Comparison of ENCODE assay signal across 8 cellular contexts in genomic region chr3:132657869-132658747, GRCh38. TPM values are rescaled to one million over a fixed set of nuclear protein-coding genes. Genes with fewer than 3 reads are reported as not detected.
A peak's percentile ranks its signal among the peaks of the same experiment; 100 is the strongest.
DNase-seq lines count a peak whose midpoint lies in the region; ATAC-seq and TF ChIP-seq lines count a peak whose summit lies in the region.
"Had no signal": no experiment of that assay in that cellular context is flagged by ENCODE, and none has a peak within 500 bp of the region (broad histone marks: within the 10 kb centered on the region; RNA-seq: fewer than 3 reads in every experiment).

No MANE protein-coding gene starts in this region.

- no peaks in the 10 kb centered on the region for H3K36me3 ChIP-seq in GM23338 (ENCODE audit: insufficient read depth)
- no peaks in the 10 kb centered on the region for H3K36me3 ChIP-seq in PC-3 (ENCODE audit: low read depth, low read length)
- H3K36me3 ChIP-seq in esophagus muscularis mucosa = no peaks in the 10 kb centered on the region

- H2AFZ ChIP-seq in GM23338 (no peak overlapping the region), PC-3 (ENCODE audit: low read length) (no peak overlapping the region)

- peak overlapping the region; percentile 98 for H3K4me3 Mint-ChIP-seq in GM23338

- no peak for ATAC-seq in GM23338
- no peak for ATAC-seq in PC-3
- ATAC-seq in HG02588 (IDR thresholded peaks at IDR 0.05; ENCODE audit: unreplicated experiment) = no peak

- no peak for DNase-seq in GM23338 (ENCODE audit: low spot score)
- no peak for DNase-seq in PC-3
- DNase-seq in esophagus muscularis mucosa (ENCODE audit: extremely low spot score) = no peak
- DNase-seq in renal cortical epithelial cell (ENCODE audit: low read depth) = peak; percentile 25
- DNase-seq in activated gamma-delta T cell treated with Interleukin-2 at 50 U/mL for 16 hours = no peak
- no peak for DNase-seq in activated CD4-positive, CD25-positive, alpha-beta regulatory T cell (lab: John Stamatoyannopoulos, UW)
- DNase-seq: posterior cingulate gyrus had no signal

- H4K20me1 ChIP-seq in GM23338 (replicated peaks; ENCODE audit: insufficient read depth) (no peaks in the 10 kb centered on the region), PC-3 (ENCODE audit: low read length) (peaks cover 6% of the 10 kb centered on the region; the same call in 1 of the 2 replicates)

- no peaks in the 10 kb centered on the region for H3F3A ChIP-seq in GM23338 (replicated peaks; ENCODE audit: low read depth)
- H3F3A ChIP-seq in PC-3 (ENCODE audit: low read length, unreplicated experiment) = peaks cover 3% of the 10 kb centered on the region

- no peaks in the 10 kb centered on the region for H3K9me2 ChIP-seq in GM23338 (ENCODE audit: insufficient read depth)
- H3K9me2 ChIP-seq in PC-3 (replicated peaks; ENCODE audit: low read length) = no peaks in the 10 kb centered on the region

- H3K4me1 Mint-ChIP-seq in GM23338 = peaks cover 12% of the 10 kb centered on the region; the same call in 2 of the 3 replicates

- H3K27ac ChIP-seq in GM23338 (ENCODE audit: low read depth) (no peak overlapping the region), PC-3 (ENCODE audit: low read length) (no peak overlapping the region), esophagus muscularis mucosa (replicated peaks in 1 of 4) (peak overlapping the region in 3 of 4 donors; percentile 91 to 96 (median 94))

- TF ChIP-seq CTCF in GM23338 (conservative IDR thresholded peaks at IDR 0.05; ENCODE audit: low read depth in 2 of 2) (no peak), PC-3 (conservative IDR thresholded peaks at IDR 0.05; ENCODE audit: low read depth, low read length) (no peak), esophagus muscularis mucosa (IDR thresholded peaks at IDR 0.05) (no peak)

- H3K4me3 ChIP-seq in GM23338 (peak overlapping the region; percentile 89), PC-3 (ENCODE audit: low read length) (peak overlapping the region; percentile 93), esophagus muscularis mucosa (peak overlapping the region in 2 of 4 donors; percentile 76 to 91)

- 91% methylated on average over 8 of the region's 8 CpGs for WGBS in esophagus muscularis mucosa

- H3K36me3 Mint-ChIP-seq in GM23338 (ENCODE audit: low read depth) = no peaks in the 10 kb centered on the region

- H3K4me1 ChIP-seq in GM23338 (ENCODE audit: insufficient read depth) (no peaks in the 10 kb centered on the region; the same call in 1 of the 2 replicates), PC-3 (ENCODE audit: insufficient read depth, low read length) (peaks cover 41% of the 10 kb centered on the region), esophagus muscularis mucosa (peaks cover 40 to 60% (median 53%) of the 10 kb centered on the region in 4 donors)

- BruUV-seq in PC-3 (replicated peaks; lab: Mats Ljungman, UMichigan) = no TSS peak

- H3K79me2 ChIP-seq in GM23338 (replicated peaks; ENCODE audit: insufficient read depth) (peaks cover 28% of the 10 kb centered on the region), PC-3 (ENCODE audit: low read length) (peaks cover 40% of the 10 kb centered on the region)

- H3K27me3 ChIP-seq in GM23338 (ENCODE audit: insufficient read depth) (no peaks in the 10 kb centered on the region), PC-3 (ENCODE audit: low read length) (no peaks in the 10 kb centered on the region), esophagus muscularis mucosa (no peaks in the 10 kb centered on the region)

- H3K9me3 ChIP-seq in PC-3 (ENCODE audit: low read length) (no peaks in the 10 kb centered on the region), esophagus muscularis mucosa (no peaks in the 10 kb centered on the region)

- POLR2A ChIA-PET in PC-3 (lab: Charles Lee; ENCODE audit: unreplicated experiment) = no interaction called here

- H3K27me3 Mint-ChIP-seq in GM23338 (ENCODE audit: insufficient read depth, low read depth, poor library complexity) = no peaks in the 10 kb centered on the region

- H3K9me3 Mint-ChIP-seq in GM23338 = no peaks in the 10 kb centered on the region

- CTCF ChIA-PET in PC-3 (lab: Charles Lee) = no interaction called here

- no peak for TF ChIP-seq EP300 in esophagus muscularis mucosa (IDR thresholded peaks at IDR 0.05)

- H3K9ac ChIP-seq in PC-3 (ENCODE audit: low read length) = no peak overlapping the region

- peak overlapping the region; percentile 94; the same call in 1 of the 2 replicates for H3K4me2 ChIP-seq in GM23338
- peak overlapping the region; percentile 93 for H3K4me2 ChIP-seq in PC-3 (ENCODE audit: low read length)

- intact Hi-C loops in PC-3 (cut with micrococcal nuclease) = no loop called here
- intact Hi-C loops in esophagus muscularis mucosa (cut with DNase I) = no loop called here

- TF ChIP-seq POLR2A in esophagus muscularis mucosa (IDR thresholded peaks at IDR 0.05; ENCODE audit: low read depth) = no peak

- H3K27ac Mint-ChIP-seq in GM23338 = no peak overlapping the region

TF ChIP-seq in GM23338, 12 proteins besides CTCF, POLR2A, EP300 and RAD21 (continues in another document):
- no peak for TF ChIP-seq POLR2AphosphoS5 (IDR thresholded peaks at IDR 0.05; ENCODE audit: low read depth)
- TF ChIP-seq JUNB (IDR thresholded peaks at IDR 0.05; ENCODE audit: unreplicated experiment) = no peak
- TF ChIP-seq NANOG (IDR thresholded peaks at IDR 0.05; ENCODE audit: borderline replicate concordance) = no peak
- no peak for TF ChIP-seq REST (IDR thresholded peaks at IDR 0.05; ENCODE audit: unreplicated experiment)

RNA-seq across cellular contexts. Expression of gene ACAD11, which starts 1.5 kb away (rescaled TPM):
- total RNA-seq in GM23338 (2014; rRNA removed; shearing (Covaris generic)) = 10.8 and 17.1 TPM in 2 replicates
- polyA plus RNA-seq in GM23338 (2016; fragmentation: Nextera tagmentation; extraction: Ambion mirVana) = 8.8 and 11.4 TPM in 2 replicates
- 4.7 and 5.8 TPM in 2 replicates for total RNA-seq in PC-3 (2014; rRNA removed)
- 10 to 100 TPM; 14.1 to 26.6 (median 17.2) TPM for total RNA-seq in esophagus muscularis mucosa
- 34.6 and 81.0 TPM in 2 replicates for total RNA-seq in renal cortical epithelial cell

RNA-seq across cellular contexts. Expression of gene UBA5, which starts 2.0 kb away (rescaled TPM):
- 51.5 and 52.2 TPM in 2 replicates for total RNA-seq in GM23338 (2014; rRNA removed; shearing (Covaris generic))
- 17.9 and 22.8 TPM in 2 replicates for polyA plus RNA-seq in GM23338 (2016; fragmentation: Nextera tagmentation; extraction: Ambion mirVana)
- 66.6 and 78.7 TPM in 2 replicates for total RNA-seq in PC-3 (2014; rRNA removed)
- total RNA-seq in esophagus muscularis mucosa = 10 to 100 TPM; 23.7 to 42.2 (median 31.7) TPM
- 20.3 and 43.2 TPM in 2 replicates for total RNA-seq in renal cortical epithelial cell

Comparison
In these comparisons a context has a peak if more than half of its experiments do, and no peak if none do; other contexts are left out.
1. H3K27ac ChIP-seq: peak in esophagus muscularis mucosa (3 of 4); none in GM23338 (single experiment) and PC-3 (single experiment).